1 cellular context compared by ENCODE assay signal in genomic region chr12:27969901-27970390, GRCh38.
TF ChIP-seq lines count a peak whose summit lies in the region.

No MANE protein-coding gene starts in this region.

TF ChIP-seq in A549, 52 proteins besides CTCF, POLR2A, EP300 and RAD21 (continued from another document):
- TF ChIP-seq REST (IDR thresholded peaks at IDR 0.05) (no peak), E2F6 (IDR thresholded peaks at IDR 0.05; ENCODE audit: borderline replicate concordance, low read depth) (peak; percentile 89), CEBPB (IDR thresholded peaks at IDR 0.05) (no peak), PBX3 (IDR thresholded peaks at IDR 0.05) (no peak), EHMT2 (IDR thresholded peaks at IDR 0.05; ENCODE audit: low read depth) (no peak), ESRRA (IDR thresholded peaks at IDR 0.05; ENCODE audit: borderline replicate concordance, low read length) (no peak), EHF (CRISPR knock-in tag; IDR thresholded peaks at IDR 0.05) (no peak), NPAS2 (CRISPR knock-in tag; IDR thresholded peaks at IDR 0.05; ENCODE audit: borderline replicate concordance) (no peak), ZNF302 (CRISPR knock-in tag; IDR thresholded peaks at IDR 0.05) (no peak), ZSCAN20 (CRISPR knock-in tag; IDR thresholded peaks at IDR 0.05) (no peak), ZFP36 (IDR thresholded peaks at IDR 0.05; ENCODE audit: borderline replicate concordance, partially characterized antibody) (no peak), JUNB (IDR thresholded peaks at IDR 0.05) (no peak), HDAC2 (IDR thresholded peaks at IDR 0.05) (no peak), HEYL (CRISPR knock-in tag; IDR thresholded peaks at IDR 0.05) (no peak), ELK1 (IDR thresholded peaks at IDR 0.05; ENCODE audit: low read depth, low read length) (no peak), SREBF2 (IDR thresholded peaks at IDR 0.05) (no peak), TP53 (CRISPR knock-in tag; IDR thresholded peaks at IDR 0.05) (no peak), NR3C1 (IDR thresholded peaks at IDR 0.05) (no peak), MYC (IDR thresholded peaks at IDR 0.05; ENCODE audit: borderline replicate concordance, low read length) (no peak), RCOR1 (IDR thresholded peaks at IDR 0.05; ENCODE audit: low read depth, low read length) (no peak), PHF8 (IDR thresholded peaks at IDR 0.05; ENCODE audit: borderline replicate concordance, low read depth) (no peak), JUN (IDR thresholded peaks at IDR 0.05) (no peak; a peak in 1 of 5 replicates), MAX (IDR thresholded peaks at IDR 0.05) (peak; percentile 84)
